ENCODE assay signal across 17 cellular contexts in the genomic region with DNA sequence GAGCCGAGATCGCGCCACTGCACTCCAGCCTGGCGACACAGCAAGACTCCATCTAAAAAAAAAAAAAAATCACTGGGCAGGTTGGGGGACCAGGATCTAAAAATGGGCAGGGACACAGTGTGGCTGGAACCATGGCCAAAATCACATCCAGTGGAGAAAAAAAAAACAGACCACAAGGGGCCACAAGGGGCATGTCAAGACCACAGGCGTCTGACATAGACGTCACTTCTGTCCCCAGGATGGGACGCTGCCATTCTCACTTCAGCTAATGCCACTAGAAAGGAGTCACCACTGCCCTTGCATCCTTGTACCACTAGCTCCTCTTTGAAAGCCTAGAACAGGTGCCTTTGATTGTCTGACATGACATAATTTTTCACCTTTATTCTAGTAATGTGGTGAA.
"Had no signal": no experiment of that assay in that cellular context is flagged by ENCODE, and none has a peak within 500 bp of the region (broad histone marks: within the 10 kb centered on the region; RNA-seq: fewer than 3 reads in every experiment).

No MANE protein-coding gene starts in this region.

- H3K4me2 ChIP-seq: hepatocyte, neural progenitor cell had no signal

- DNase-seq: effector CD4-positive, alpha-beta T cell; foreskin melanocyte; kidney; left cardiac atrium; left ventricle myocardium inferior; lower lobe of right lung; midbrain; nucleus accumbens; ovary; small intestine; stimulated activated CD4-positive, alpha-beta T cell treated with anti-CD3 and anti-CD28 coated beads, Interleukin-12 subunit alpha, Interleukin-12 subunit beta, amount 100 ng/mL, for 4 hours; stimulated activated naive CD4-positive, alpha-beta T cell treated with Interleukin-2 at 50 U/mL for 16 hours had no signal

- H3K9ac ChIP-seq: neural progenitor cell had no signal

- H2AFZ ChIP-seq: hepatocyte, neural progenitor cell had no signal

- H3K79me2 ChIP-seq: hepatocyte had no signal

- H3K36me3 ChIP-seq: left ventricle myocardium inferior, lower lobe of right lung, neural progenitor cell, ovary, right atrium auricular region, sigmoid colon had no signal

- FAIRE-seq: kidney, small intestine had no signal

- H3K9me3 ChIP-seq: left ventricle myocardium inferior, lower lobe of right lung, ovary, right atrium auricular region, sigmoid colon had no signal

- H3K27ac ChIP-seq: hepatocyte, left ventricle myocardium inferior, lower lobe of right lung, neural progenitor cell, ovary, right atrium auricular region, sigmoid colon had no signal

- H3K4me3 ChIP-seq: hepatocyte, left ventricle myocardium inferior, lower lobe of right lung, neural progenitor cell, ovary, right atrium auricular region, sigmoid colon had no signal

- ATAC-seq: left cardiac atrium; lower lobe of right lung; natural killer cell treated with Interleukin-12 subunit alpha and Interleukin-12 subunit beta and Interleukin-15 and Interleukin-18, amount 100 ng/mL, for 72 hours had no signal
